ENCODE assay signal across 29 cellular contexts in the genomic region with DNA sequence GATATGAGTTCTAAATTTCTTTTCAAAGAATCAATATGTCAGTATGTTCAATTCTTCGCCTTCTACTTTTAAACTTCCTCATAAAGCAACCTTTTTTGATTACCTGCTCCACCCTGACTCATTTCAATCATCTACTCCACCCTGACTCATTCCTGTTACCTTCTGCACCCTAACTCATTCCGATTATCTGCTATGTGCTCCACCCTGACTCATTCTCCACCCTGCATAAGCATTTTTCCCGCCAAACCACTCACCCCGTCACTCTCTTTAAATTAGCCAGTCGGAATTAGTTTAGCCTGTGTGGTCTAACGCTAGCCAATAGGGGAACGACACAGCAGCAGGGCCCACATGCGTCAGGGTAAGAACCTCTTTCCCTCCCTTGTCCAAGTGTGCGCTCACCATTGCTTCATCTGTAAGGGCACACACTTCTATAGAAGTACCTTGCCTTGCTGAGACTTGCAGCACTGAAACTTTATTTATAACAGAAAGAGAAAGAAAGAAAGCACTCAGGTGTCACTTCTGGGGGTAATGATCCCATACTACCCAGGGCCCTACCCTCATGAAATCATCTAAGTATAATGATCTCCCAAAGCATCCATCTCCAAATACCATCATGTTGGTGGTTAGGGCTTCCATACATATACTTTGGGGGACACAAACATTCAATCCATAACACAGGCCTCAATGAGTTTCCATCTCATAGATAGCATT.
"Had no signal": no experiment of that assay in that cellular context is flagged by ENCODE, and none has a peak within 500 bp of the region (broad histone marks: within the 10 kb centered on the region; RNA-seq: fewer than 3 reads in every experiment).

No MANE protein-coding gene starts in this region.

- H3K4me1 ChIP-seq: ascending aorta, esophagus muscularis mucosa, heart right ventricle, left ventricle myocardium inferior, prostate gland, sigmoid colon, tibial nerve had no signal

- H3K4me3 ChIP-seq: ascending aorta, coronary artery, dorsolateral prefrontal cortex, esophagus muscularis mucosa, heart right ventricle, left ventricle myocardium inferior, lung, ovary, prostate gland, sigmoid colon, tibial nerve had no signal

- H3K36me3 ChIP-seq: ascending aorta, esophagus muscularis mucosa, heart right ventricle, left ventricle myocardium inferior, ovary, prostate gland, sigmoid colon, tibial nerve had no signal

- H3K27me3 ChIP-seq: ascending aorta, dorsolateral prefrontal cortex, esophagus muscularis mucosa, heart right ventricle, ovary, sigmoid colon, tibial nerve had no signal

- H3K9me3 ChIP-seq: ascending aorta, ovary, prostate gland, sigmoid colon, tibial nerve had no signal

- H3K27ac ChIP-seq: ascending aorta, coronary artery, dorsolateral prefrontal cortex, esophagus muscularis mucosa, heart right ventricle, left ventricle myocardium inferior, ovary, prostate gland, sigmoid colon, tibial nerve had no signal

- ATAC-seq: heart right ventricle, T-helper 17 cell had no signal

- DNase-seq: activated CD4-positive, alpha-beta memory T cell treated with anti-CD3 and anti-CD28 coated beads for 36 hours; activated CD4-positive, alpha-beta T cell treated with anti-CD3 and anti-CD28 coated beads, Interleukin-2, amount 10 ng/mL, durations not matched to agents 24 days and 14 days; activated CD4-positive, CD25-positive, alpha-beta regulatory T cell treated with anti-CD3 and anti-CD28 coated beads, Interleukin-2, amount 50 U/mL, for 72 hours; activated CD8-positive, alpha-beta memory T cell treated with anti-CD3 and anti-CD28 coated beads, Interleukin-2, amount 50 U/mL, for 4 hours; activated gamma-delta T cell; activated naive CD4-positive, alpha-beta T cell treated with anti-CD3 and anti-CD28 coated beads, Interleukin-2, amount 10 ng/mL, durations not matched to agents 7 days and 5 days; activated naive CD8-positive, alpha-beta T cell treated with anti-CD3 and anti-CD28 coated beads, Interleukin-2, amount 10 ng/mL, durations not matched to agents 7 days and 5 days; activated T-cell treated with anti-CD3 and anti-CD28 coated beads, Interleukin-2, amount 50 U/mL, for 1 hour; dorsolateral prefrontal cortex; effector memory CD4-positive, alpha-beta T cell; foreskin melanocyte; heart right ventricle; kidney glomerular epithelial cell; left ventricle myocardium inferior; naive B cell; nephron progenitor cell; ovary; sigmoid colon; small intestine; stimulated activated CD4-positive, alpha-beta T cell treated with anti-CD3 and anti-CD28 coated beads, Interleukin-2, amount 100 ng/mL, for 24 hours; stimulated activated naive CD4-positive, alpha-beta T cell; T-helper 17 cell; T1000 had no signal
